In the genomic region with DNA sequence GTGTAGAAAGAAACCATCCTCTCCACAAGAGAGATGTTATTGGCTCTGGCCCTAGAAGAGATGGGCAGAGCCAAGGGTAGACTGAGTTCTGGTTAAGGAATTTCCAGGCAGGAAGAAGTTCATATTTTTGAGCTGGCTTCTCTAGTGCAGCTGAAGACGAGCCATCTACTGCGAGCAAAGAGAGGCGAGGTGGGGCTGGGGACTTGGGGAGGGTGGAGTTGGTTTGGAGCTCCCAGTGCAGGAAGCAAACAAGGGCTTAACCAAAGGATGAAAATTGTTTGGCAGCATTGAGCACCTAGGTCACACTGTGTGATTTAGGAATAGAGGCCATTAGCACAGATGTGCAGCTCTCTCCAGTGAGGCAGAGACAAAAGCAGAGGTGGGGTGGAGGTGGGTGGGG, we compare ENCODE assay signal across 15 cellular contexts.
DNase-seq lines count a peak whose midpoint lies in the region; ATAC-seq lines count a peak whose summit lies in the region.
"Had no signal": no experiment of that assay in that cellular context is flagged by ENCODE, and none has a peak within 500 bp of the region (broad histone marks: within the 10 kb centered on the region; RNA-seq: fewer than 3 reads in every experiment).

No MANE protein-coding gene starts in this region.

- H3K36me3 ChIP-seq in ACC112 (ENCODE audit: insufficient read depth, low read length) (no peaks in the 10 kb centered on the region), SK-N-MC (ENCODE audit: insufficient read depth, low read length) (no peaks in the 10 kb centered on the region), skeletal muscle tissue (ENCODE audit: control insufficient read depth in 3 of 3, insufficient read depth in 3 of 3, low read length in 3 of 3) (no peaks in the 10 kb centered on the region)
- H3K36me3 ChIP-seq: right lobe of liver had no signal

- no peaks in the 10 kb centered on the region for H3K9me3 ChIP-seq in SK-N-MC (ENCODE audit: low read depth, low read length)
- H3K9me3 ChIP-seq in right cardiac atrium (ENCODE audit: control insufficient read depth, low read length): no peaks in the 10 kb centered on the region
- H3K9me3 ChIP-seq in skeletal muscle tissue (ENCODE audit: control insufficient read depth in 3 of 3, low read length in 3 of 3): no peaks in the 10 kb centered on the region
- H3K9me3 ChIP-seq: right lobe of liver had no signal

- ATAC-seq in right cardiac atrium: peak; percentile 4 to 16
- ATAC-seq: GM12878 had no signal

- H3K4me3 ChIP-seq in ACC112 (ENCODE audit: low read depth, low read length): no peak overlapping the region
- no peak overlapping the region for H3K4me3 ChIP-seq in SK-N-MC
- H3K4me3 ChIP-seq in right cardiac atrium (ENCODE audit: low read length): no peak overlapping the region
- no peak overlapping the region for H3K4me3 ChIP-seq in skeletal muscle tissue (ENCODE audit: low read length in 3 of 3)
- H3K4me3 ChIP-seq: GM12878, right lobe of liver had no signal

- intact Hi-C loops in right cardiac atrium (cut with DNase I): loop anchor here in 1 of 4 donors (5.0 kb wide), 1 partner anchor 239 kb away; a partner anchor contains a TSS

- H3K27me3 ChIP-seq in ACC112 (ENCODE audit: insufficient read depth, low read length) (no peaks in the 10 kb centered on the region), right cardiac atrium (ENCODE audit: control insufficient read depth, insufficient read depth) (no peaks in the 10 kb centered on the region), skeletal muscle tissue (ENCODE audit: control insufficient read depth in 3 of 3, insufficient read depth in 3 of 3, low read length in 3 of 3) (no peaks in the 10 kb centered on the region)
- H3K27me3 ChIP-seq: right lobe of liver had no signal

- WGBS in right cardiac atrium: 41% methylated on average over 3 of the region's 3 CpGs

- DNase-seq in SK-N-MC (ENCODE audit: low read depth, low spot score) (no peak), right cardiac atrium (no peak), iPS-NIHi11 (ENCODE audit: low spot score) (no peak), inferior parietal cortex (ENCODE audit: extremely low spot score) (no peak), GM19240 (ENCODE audit: insufficient read length, low spot score) (no peak), DMS153 (lab: John Stamatoyannopoulos, UW) (no peak)
- DNase-seq: activated naive CD4-positive, alpha-beta T cell treated with anti-CD3 and anti-CD28 coated beads, Interleukin-2, amount 10 ng/mL, durations not matched to agents 7 days and 5 days; caudate nucleus; NCI-H1694 treated with DMSO at 0.1 percent for 48 hours; NCI-H774; right lobe of liver; SHP77 treated with DMSO at 0.1 percent for 48 hours had no signal

- H3K27ac ChIP-seq in ACC112 (ENCODE audit: low read depth, low read length) (peak overlapping the region; percentile 48), SK-N-MC (peak overlapping the region; percentile 88), right cardiac atrium (ENCODE audit: low read length) (no peak overlapping the region), skeletal muscle tissue (ENCODE audit: low read depth, low read length) (peak overlapping the region; percentile 66)
- H3K27ac ChIP-seq: right lobe of liver had no signal

- no peaks in the 10 kb centered on the region for H3K79me2 ChIP-seq in ACC112 (ENCODE audit: control insufficient read depth, insufficient read depth, low read length, unreplicated experiment)

- H3K4me1 ChIP-seq in ACC112 (ENCODE audit: control insufficient read depth, insufficient read depth, low read length, unreplicated experiment): peaks cover 65% of the 10 kb centered on the region
- peaks cover 31% of the 10 kb centered on the region for H3K4me1 ChIP-seq in right cardiac atrium (ENCODE audit: control insufficient read depth, insufficient read depth, low read length)
- peaks cover 54 to 71% (median 56%) of the 10 kb centered on the region in 3 donors for H3K4me1 ChIP-seq in skeletal muscle tissue (ENCODE audit: control insufficient read depth in 3 of 3, insufficient read depth in 3 of 3, low read length in 3 of 3)

- H2AFZ ChIP-seq in ACC112 (ENCODE audit: low read length, unreplicated experiment): peak overlapping the region; percentile 26

- H3K9ac ChIP-seq in SK-N-MC (ENCODE audit: insufficient read length) (no peak overlapping the region), skeletal muscle tissue (ENCODE audit: low read depth in 1 of 3, low read length in 3 of 3) (no peak overlapping the region)
